In genomic region chr4:74516321-74516720, GRCh38 we compare ENCODE assay signal across 27 cellular contexts.
DNase-seq lines count a peak whose midpoint lies in the region; ATAC-seq and TF ChIP-seq lines count a peak whose summit lies in the region.
"Had no signal": no experiment of that assay in that cellular context is flagged by ENCODE, and none has a peak within 500 bp of the region (broad histone marks: within the 10 kb centered on the region; RNA-seq: fewer than 3 reads in every experiment).

No MANE protein-coding gene starts in this region.

- TF ChIP-seq CTCF in choroid plexus epithelial cell (conservative IDR thresholded peaks at IDR 0.05; ENCODE audit: low read depth, low read length): no peak

- intact Hi-C loops in left cardiac atrium (cut with DNase I): no loop called here

- no peak overlapping the region for H3K4me3 ChIP-seq in choroid plexus epithelial cell (ENCODE audit: low read depth, low read length)
- H3K4me3 ChIP-seq: heart left ventricle, spleen, thoracic aorta, uterus had no signal

- DNase-seq in A172 (ENCODE audit: low spot score): peak; percentile 13
- DNase-seq in M059J (ENCODE audit: low read depth): peak; percentile 44
- peak; percentile 76 for DNase-seq in choroid plexus epithelial cell (ENCODE audit: low read depth)
- DNase-seq in iris pigment epithelial cell (ENCODE audit: low read depth): peak; percentile 38
- no peak for DNase-seq in left cardiac atrium
- no peak for DNase-seq in AG08395 (ENCODE audit: low spot score)
- no peak for DNase-seq in cerebellar cortex (ENCODE audit: low spot score)
- DNase-seq: 8988T; activated CD4-positive, CD25-positive, alpha-beta regulatory T cell; activated naive CD4-positive, alpha-beta T cell; activated naive CD8-positive, alpha-beta T cell treated with anti-CD3 and anti-CD28 coated beads, Interleukin-2, amount 50 U/mL, for 24 hours; activated T-cell treated with anti-CD3 and anti-CD28 coated beads, Interleukin-2, amount 50 U/mL, for 72 hours; CD4-positive, CD25-positive, alpha-beta regulatory T cell; DMS79 treated with DMSO at 0.1 percent for 48 hours; foreskin melanocyte; heart left ventricle; NCI-H1092; NCI-H1694 treated with DMSO at 0.1 percent for 48 hours; NCI-H446 treated with DMSO at 0.1 percent for 48 hours; NCI-H774; right cardiac atrium; spleen; stimulated activated CD4-positive, alpha-beta T cell treated with anti-CD3 and anti-CD28 coated beads, Interleukin-2, amount 100 ng/mL, for 48 hours; stimulated activated naive CD8-positive, alpha-beta T cell treated with anti-CD3 and anti-CD28 coated beads, Interleukin-15, amount 100 ng/mL, for 72 hours; uterus had no signal

- ATAC-seq in left cardiac atrium (no peak), GM18511 (IDR thresholded peaks at IDR 0.05; ENCODE audit: unreplicated experiment) (no peak)
- ATAC-seq: activated naive CD8-positive, alpha-beta T cell treated with anti-CD3 and anti-CD28 coated beads, Interleukin-2, amount 50 U/mL, for 24 hours; activated T-cell treated with anti-CD3 and anti-CD28 coated beads, Interleukin-2, amount 50 U/mL, for 72 hours; heart left ventricle; right cardiac atrium; stimulated activated naive CD8-positive, alpha-beta T cell treated with anti-CD3 and anti-CD28 coated beads, Interleukin-15, amount 100 ng/mL, for 72 hours had no signal

Comparison
In these comparisons a context has a peak if more than half of its experiments do, and no peak if none do; other contexts are left out.
1. DNase-seq: peak in A172 (single experiment), M059J (single experiment), choroid plexus epithelial cell (single experiment) and iris pigment epithelial cell (single experiment); none in left cardiac atrium (single experiment), AG08395 (single experiment) and cerebellar cortex (single experiment).